20 cellular contexts compared by ENCODE assay signal in the genomic region with DNA sequence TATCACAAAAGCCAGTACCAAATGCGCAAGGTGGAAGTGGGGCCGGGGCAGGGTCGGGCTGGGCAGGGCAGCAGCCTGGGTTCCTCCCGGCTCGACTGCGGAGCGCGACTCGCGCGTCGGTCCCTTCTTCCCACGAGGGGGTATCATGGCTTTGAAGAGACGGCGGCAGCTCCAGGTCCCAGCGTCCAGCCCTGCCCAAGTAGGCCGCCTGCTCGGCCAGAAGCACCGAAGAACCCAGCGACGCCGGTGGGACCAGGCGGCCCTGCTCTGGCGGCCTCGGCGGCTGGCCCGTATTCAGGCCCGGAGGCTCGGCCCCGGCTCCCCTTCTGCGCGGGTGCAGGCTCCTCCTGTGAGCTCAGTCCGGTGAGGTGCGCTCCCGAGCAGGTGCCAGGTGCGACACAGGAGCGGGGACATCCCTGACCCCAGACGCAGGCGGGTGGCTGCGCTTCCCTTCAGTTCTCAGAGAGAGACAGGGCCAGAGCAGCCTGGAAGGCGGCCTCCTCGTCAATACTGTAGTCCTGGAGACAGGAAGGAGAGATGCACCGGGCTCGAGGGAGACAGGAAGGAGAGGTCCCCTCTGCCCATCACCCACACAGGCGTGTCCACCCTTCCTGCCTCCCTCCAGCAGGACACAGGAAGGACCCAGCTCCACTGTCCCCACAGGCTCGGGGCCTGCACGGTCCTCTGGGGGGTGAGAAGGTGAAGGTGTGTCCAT. TPM values are rescaled to one million over a fixed set of nuclear protein-coding genes. Genes with fewer than 3 reads are reported as not detected.
DNase-seq lines count a peak whose midpoint lies in the region; ATAC-seq lines count a peak whose summit lies in the region.
"Had no signal": no experiment of that assay in that cellular context is flagged by ENCODE, and none has a peak within 500 bp of the region (broad histone marks: within the 10 kb centered on the region; RNA-seq: fewer than 3 reads in every experiment).

No MANE protein-coding gene starts in this region.

- H3K4me1 Mint-ChIP-seq in activated T-cell treated with anti-CD3 and anti-CD28 coated beads, Interleukin-2, amount 50 U/mL, for 24 hours (ENCODE audit: low read depth), result peaks cover 59% of the 10 kb centered on the region
- H3K4me1 Mint-ChIP-seq in activated T-cell treated with anti-CD3 and anti-CD28 coated beads, Interleukin-2, amount 50 U/mL, for 4 hours (ENCODE audit: low read depth), result peaks cover 43% of the 10 kb centered on the region
- peaks cover 20 to 25% (median 23%) of the 10 kb centered on the region in 3 donors for H3K4me1 Mint-ChIP-seq in IgD-negative memory B cell
- peaks cover 0 to 45% of the 10 kb centered on the region in 2 donors for H3K4me1 Mint-ChIP-seq in effector memory CD8-positive, alpha-beta T cell (ENCODE audit: low read depth in 2 of 2)
- H3K4me1 Mint-ChIP-seq in stimulated activated effector memory CD8-positive, alpha-beta T cell treated with anti-CD3 and anti-CD28 coated beads, Interleukin-12 subunit alpha, Interleukin-12 subunit beta, amount 100 ng/mL, for 72 hours, result peaks cover 53% of the 10 kb centered on the region

- no peaks in the 10 kb centered on the region for H3K9me3 Mint-ChIP-seq in activated T-cell treated with anti-CD3 and anti-CD28 coated beads, Interleukin-2, amount 50 U/mL, for 24 hours
- H3K9me3 Mint-ChIP-seq in activated T-cell treated with anti-CD3 and anti-CD28 coated beads, Interleukin-2, amount 50 U/mL, for 4 hours, result no peaks in the 10 kb centered on the region
- H3K9me3 Mint-ChIP-seq in IgD-negative memory B cell, result no peaks in the 10 kb centered on the region
- no peaks in the 10 kb centered on the region for H3K9me3 Mint-ChIP-seq in effector memory CD8-positive, alpha-beta T cell
- H3K9me3 Mint-ChIP-seq in stimulated activated effector memory CD8-positive, alpha-beta T cell treated with anti-CD3 and anti-CD28 coated beads, Interleukin-12 subunit alpha, Interleukin-12 subunit beta, amount 100 ng/mL, for 72 hours, result no peaks in the 10 kb centered on the region

- no peak for ATAC-seq in activated T-cell treated with anti-CD3 and anti-CD28 coated beads, Interleukin-2, amount 50 U/mL, for 4 hours
- no peak for ATAC-seq in effector memory CD8-positive, alpha-beta T cell (replicated peaks)
- no peak for ATAC-seq in stimulated activated effector memory CD8-positive, alpha-beta T cell treated with anti-CD3 and anti-CD28 coated beads, Interleukin-12 subunit alpha, Interleukin-12 subunit beta, amount 100 ng/mL, for 72 hours
- no peak for ATAC-seq in HG03342 (IDR thresholded peaks at IDR 0.05; ENCODE audit: unreplicated experiment)
- ATAC-seq: activated CD4-positive, CD25-positive, alpha-beta regulatory T cell treated with anti-CD3 and anti-CD28 coated beads, Interleukin-2, amount 50 U/mL, for 24 hours had no signal

- H3K36me3 Mint-ChIP-seq in activated T-cell treated with anti-CD3 and anti-CD28 coated beads, Interleukin-2, amount 50 U/mL, for 24 hours (ENCODE audit: low read depth), result peaks cover 46% of the 10 kb centered on the region
- H3K36me3 Mint-ChIP-seq in activated T-cell treated with anti-CD3 and anti-CD28 coated beads, Interleukin-2, amount 50 U/mL, for 4 hours (ENCODE audit: insufficient read depth), result peaks cover 2% of the 10 kb centered on the region
- H3K36me3 Mint-ChIP-seq in IgD-negative memory B cell, result no peaks in the 10 kb centered on the region
- peaks cover 86% of the 10 kb centered on the region for H3K36me3 Mint-ChIP-seq in effector memory CD8-positive, alpha-beta T cell (ENCODE audit: insufficient read depth)
- H3K36me3 Mint-ChIP-seq in stimulated activated effector memory CD8-positive, alpha-beta T cell treated with anti-CD3 and anti-CD28 coated beads, Interleukin-12 subunit alpha, Interleukin-12 subunit beta, amount 100 ng/mL, for 72 hours, result peaks cover 62% of the 10 kb centered on the region

- H3K27me3 Mint-ChIP-seq in activated T-cell treated with anti-CD3 and anti-CD28 coated beads, Interleukin-2, amount 50 U/mL, for 24 hours, result no peaks in the 10 kb centered on the region
- no peaks in the 10 kb centered on the region for H3K27me3 Mint-ChIP-seq in activated T-cell treated with anti-CD3 and anti-CD28 coated beads, Interleukin-2, amount 50 U/mL, for 4 hours (ENCODE audit: low read depth)
- no peaks in the 10 kb centered on the region for H3K27me3 Mint-ChIP-seq in IgD-negative memory B cell
- H3K27me3 Mint-ChIP-seq in effector memory CD8-positive, alpha-beta T cell, result no peaks in the 10 kb centered on the region

- peak overlapping the region; percentile 69 for H3K27ac Mint-ChIP-seq in activated T-cell treated with anti-CD3 and anti-CD28 coated beads, Interleukin-2, amount 50 U/mL, for 24 hours
- H3K27ac Mint-ChIP-seq in IgD-negative memory B cell, result peak overlapping the region in 2 of 3 donors; percentile 83 to 96
- peak overlapping the region; percentile 65 to 76 for H3K27ac Mint-ChIP-seq in effector memory CD8-positive, alpha-beta T cell
- H3K27ac Mint-ChIP-seq in stimulated activated effector memory CD8-positive, alpha-beta T cell treated with anti-CD3 and anti-CD28 coated beads, Interleukin-12 subunit alpha, Interleukin-12 subunit beta, amount 100 ng/mL, for 72 hours, result peak overlapping the region; percentile 60

- no peak for DNase-seq in activated T-cell treated with anti-CD3 and anti-CD28 coated beads, Interleukin-2, amount 50 U/mL, for 24 hours
- DNase-seq in activated T-cell treated with anti-CD3 and anti-CD28 coated beads, Interleukin-2, amount 50 U/mL, for 4 hours, result no peak
- DNase-seq in effector memory CD8-positive, alpha-beta T cell, result no peak
- no peak for DNase-seq in stimulated activated effector memory CD8-positive, alpha-beta T cell treated with anti-CD3 and anti-CD28 coated beads, Interleukin-12 subunit alpha, Interleukin-12 subunit beta, amount 100 ng/mL, for 72 hours (ENCODE audit: low spot score in 2 of 2)
- DNase-seq in NCI-H345 treated with DMSO at 0.1 percent for 48 hours (lab: John Stamatoyannopoulos, UW; ENCODE audit: unreplicated experiment), result no peak
- no peak for DNase-seq in effector CD8-positive, alpha-beta T cell (lab: John Stamatoyannopoulos, UW)
- DNase-seq: DMS79, GDM1, hypothalamus, left ventricle myocardium inferior, NCI-H1092 treated with DMSO at 0.1 percent for 48 hours, NCI-H187 treated with DMSO at 0.1 percent for 48 hours, NCI-H526 treated with DMSO at 0.1 percent for 48 hours, SHP77 treated with DMSO at 0.1 percent for 48 hours, stomach, tibial artery had no signal

- no peak overlapping the region for H3K4me3 Mint-ChIP-seq in activated T-cell treated with anti-CD3 and anti-CD28 coated beads, Interleukin-2, amount 50 U/mL, for 24 hours
- H3K4me3 Mint-ChIP-seq in activated T-cell treated with anti-CD3 and anti-CD28 coated beads, Interleukin-2, amount 50 U/mL, for 4 hours, result no peak overlapping the region
- H3K4me3 Mint-ChIP-seq in IgD-negative memory B cell, result peak overlapping the region in 1 of 4 donors; percentile 1
- H3K4me3 Mint-ChIP-seq in effector memory CD8-positive, alpha-beta T cell, result peak overlapping the region in 1 of 2 donors; percentile 71
- no peak overlapping the region for H3K4me3 Mint-ChIP-seq in stimulated activated effector memory CD8-positive, alpha-beta T cell treated with anti-CD3 and anti-CD28 coated beads, Interleukin-12 subunit alpha, Interleukin-12 subunit beta, amount 100 ng/mL, for 72 hours

RNA-seq across cellular contexts. Expression of a gene that starts 8.9 kb away (rescaled TPM):
- 10 to 100 TPM; 28.0 to 45.7 (median 30.6) TPM for total RNA-seq in activated T-cell treated with anti-CD3 and anti-CD28 coated beads, Interleukin-2, amount 50 U/mL, for 4 hours
- 33.9 TPM for polyA plus RNA-seq in IgD-negative memory B cell

RNA-seq across cellular contexts. Expression of a gene that starts 9.0 kb away (rescaled TPM):
- total RNA-seq in activated T-cell treated with anti-CD3 and anti-CD28 coated beads, Interleukin-2, amount 50 U/mL, for 4 hours, result 100 to 1,000 TPM in 2 of 3 donors, 10 to 100 TPM in 1; 96.8 to 129 (median 116) TPM
- 12.1 TPM for polyA plus RNA-seq in IgD-negative memory B cell

RNA-seq across cellular contexts. Expression of a gene that starts 11.0 kb away (rescaled TPM):
- 1 to 10 TPM in 2 of 3 donors, under 1 TPM in 1; 0.90 to 1.3 (median 1.2) TPM for total RNA-seq in activated T-cell treated with anti-CD3 and anti-CD28 coated beads, Interleukin-2, amount 50 U/mL, for 4 hours
- polyA plus RNA-seq in IgD-negative memory B cell, result 12.3 TPM
- polyA plus RNA-seq: A549 had no signal

RNA-seq across cellular contexts. Expression of a gene that starts 34.4 kb away (rescaled TPM):
- total RNA-seq in activated T-cell treated with anti-CD3 and anti-CD28 coated beads, Interleukin-2, amount 50 U/mL, for 4 hours, result 10 to 100 TPM; 39.0 to 49.2 (median 44.4) TPM
- polyA plus RNA-seq in IgD-negative memory B cell, result 26.0 TPM

RNA-seq across cellular contexts. Expression of a gene that starts 46.4 kb away (rescaled TPM):
- total RNA-seq in activated T-cell treated with anti-CD3 and anti-CD28 coated beads, Interleukin-2, amount 50 U/mL, for 4 hours, result 100 to 1,000 TPM; 110 to 147 (median 117) TPM
- polyA plus RNA-seq in IgD-negative memory B cell, result 1,890 TPM
